In genomic region chr17:54932711-54933110, GRCh38 we compare ENCODE assay signal across 23 cellular contexts. TPM values are rescaled to one million over a fixed set of nuclear protein-coding genes. Genes with fewer than 3 reads are reported as not detected.
A peak's percentile ranks its signal among the peaks of the same experiment; 100 is the strongest.
DNase-seq lines count a peak whose midpoint lies in the region; ATAC-seq lines count a peak whose summit lies in the region.
"Had no signal": no experiment of that assay in that cellular context is flagged by ENCODE, and none has a peak within 500 bp of the region (broad histone marks: within the 10 kb centered on the region; RNA-seq: fewer than 3 reads in every experiment).

No MANE protein-coding gene starts in this region.

- H3K9me3 ChIP-seq in SJSA1 (replicated peaks), result no peaks in the 10 kb centered on the region
- H3K9me3 ChIP-seq: BE2C, HAP-1 had no signal

- peaks cover 60% of the 10 kb centered on the region for H3K36me3 ChIP-seq in SJSA1
- H3K36me3 ChIP-seq: BE2C had no signal

- H3K27ac ChIP-seq in SJSA1, result peak overlapping the region; percentile 21; the same call in 1 of the 2 replicates
- H3K27ac ChIP-seq: GM23248, KMS-11, SK-N-MC had no signal

- no peak overlapping the region for H3K4me3 ChIP-seq in SJSA1
- H3K4me3 ChIP-seq: GM23248, HAP-1, SK-N-MC had no signal

- in situ Hi-C loops in ACHN (cut with HindIII; ENCODE audit: low pct_ligation_motif_present, low pct_unique_long_range_greater_than_20kb, low sequenced_read_pairs), result no loop called here

- DNase-seq in EH (ENCODE audit: low read depth) (peak; percentile 18), SJSA1 (ENCODE audit: low read depth in 1 of 2, low spot score in 2 of 2) (peak in 1 of 2 experiments; percentile 68), fibroblast of peridontal ligament (ENCODE audit: extremely low read depth) (peak; percentile 87), sciatic nerve (ENCODE audit: low spot score) (no peak), ACHN (no peak), NCI-H82 (lab: John Stamatoyannopoulos, UW) (no peak)
- DNase-seq: BE2C; CD4-positive, CD25-positive, alpha-beta regulatory T cell; DMS79; GM23248; NCI-H1417; NCI-H1694 treated with DMSO at 0.1 percent for 48 hours; NCI-H2081 treated with DMSO at 0.1 percent for 48 hours; NCI-H446; NCI-H526; PC-3; RPMI8226; SHP77; SW 1271 had no signal

- peak; percentile 38 for ATAC-seq in sciatic nerve
- ATAC-seq in HG02798 (IDR thresholded peaks at IDR 0.05; ENCODE audit: poor library complexity, unreplicated experiment), result no peak
- ATAC-seq: PC-3 had no signal

- intact Hi-C loops in sciatic nerve (cut with DNase I), result no loop called here

- H3K4me1 ChIP-seq in SJSA1 (replicated peaks), result peaks cover 47% of the 10 kb centered on the region
- H3K4me1 ChIP-seq: BE2C, HAP-1 had no signal

- no peaks in the 10 kb centered on the region for H3K27me3 ChIP-seq in SJSA1 (replicated peaks)
- H3K27me3 ChIP-seq: BE2C had no signal

RNA-seq across cellular contexts. Expression of gene TOM1L1, which starts 32.1 kb away (rescaled TPM):
- 49.3 and 72.0 TPM in 2 replicates for total RNA-seq in SJSA1 (2014; rRNA removed; shearing (Covaris generic))
- total RNA-seq in sciatic nerve, result 15.3 TPM
- total RNA-seq: CD4-positive, CD25-positive, alpha-beta regulatory T cell had no signal

RNA-seq across cellular contexts. Expression of gene COX11, which starts 35.7 kb away (rescaled TPM):
- total RNA-seq in SJSA1 (2014; rRNA removed; shearing (Covaris generic)), result 126 and 142 TPM in 2 replicates
- total RNA-seq in sciatic nerve, result 57.2 TPM

RNA-seq across cellular contexts. Expression of gene STXBP4, which starts 35.9 kb away (rescaled TPM):
- total RNA-seq in SJSA1 (2014; rRNA removed; shearing (Covaris generic)), result 29.1 and 29.2 TPM in 2 replicates
- total RNA-seq in sciatic nerve, result 22.2 TPM

Comparison
In these comparisons a context has a peak if more than half of its experiments do, and no peak if none do; other contexts are left out.
1. DNase-seq: peak in EH (single experiment) and fibroblast of peridontal ligament (single experiment); none in sciatic nerve (single experiment), ACHN (single experiment) and NCI-H82 (single experiment).